23 cellular contexts compared by ENCODE assay signal in genomic region chr17:5131146-5131715, GRCh38. TPM values are rescaled to one million over a fixed set of nuclear protein-coding genes. Genes with fewer than 3 reads are reported as not detected.
DNase-seq lines count a peak whose midpoint lies in the region; ATAC-seq, FAIRE-seq and TF ChIP-seq lines count a peak whose summit lies in the region.
"Had no signal": no experiment of that assay in that cellular context is flagged by ENCODE, and none has a peak within 500 bp of the region (broad histone marks: within the 10 kb centered on the region; RNA-seq: fewer than 3 reads in every experiment).

No MANE protein-coding gene starts in this region.

- no peak for FAIRE-seq in frontal cortex (lab: Jason Lieb, UNC)
- FAIRE-seq: GM12891, RCC 7860 had no signal

- no peak overlapping the region for H3K4me3 Mint-ChIP-seq in activated CD4-positive, alpha-beta T cell treated with anti-CD3 and anti-CD28 coated beads for 36 hours
- H3K4me3 Mint-ChIP-seq in activated CD4-positive, alpha-beta T cell treated with anti-CD3 and anti-CD28 coated beads, Interleukin-2, amount 10 ng/mL, durations not matched to agents 7 days and 5 days, result no peak overlapping the region
- H3K4me3 Mint-ChIP-seq in activated T-helper 2 cell treated with anti-CD3 and anti-CD28 coated beads, Interferon-gamma antibody, Interleukin-2, Interleukin-4, amounts not matched to agents 10 μg/mL and 5 μg/mL and 100 μg/mL, durations not matched to agents 14 hours and 24 hours and 36 hours (ENCODE audit: low read depth), result no peak overlapping the region
- H3K4me3 Mint-ChIP-seq in osteocyte (ENCODE audit: unreplicated experiment), result no peak overlapping the region
- H3K4me3 Mint-ChIP-seq: B cell had no signal

- ATAC-seq in activated CD4-positive, alpha-beta T cell treated with anti-CD3 and anti-CD28 coated beads for 36 hours, result no peak

- no peaks in the 10 kb centered on the region for H3K9me3 Mint-ChIP-seq in activated CD4-positive, alpha-beta T cell treated with anti-CD3 and anti-CD28 coated beads for 36 hours (ENCODE audit: low read depth)
- no peaks in the 10 kb centered on the region for H3K9me3 Mint-ChIP-seq in activated CD4-positive, alpha-beta T cell treated with anti-CD3 and anti-CD28 coated beads, Interleukin-2, amount 10 ng/mL, durations not matched to agents 7 days and 5 days
- H3K9me3 Mint-ChIP-seq in activated T-helper 2 cell treated with anti-CD3 and anti-CD28 coated beads, Interferon-gamma antibody, Interleukin-2, Interleukin-4, amounts not matched to agents 10 μg/mL and 5 μg/mL and 100 μg/mL, durations not matched to agents 14 hours and 24 hours and 36 hours, result no peaks in the 10 kb centered on the region
- no peaks in the 10 kb centered on the region for H3K9me3 Mint-ChIP-seq in osteocyte (ENCODE audit: unreplicated experiment)

- H3K4me1 Mint-ChIP-seq in activated CD4-positive, alpha-beta T cell treated with anti-CD3 and anti-CD28 coated beads for 36 hours, result no peaks in the 10 kb centered on the region
- no peaks in the 10 kb centered on the region for H3K4me1 Mint-ChIP-seq in activated CD4-positive, alpha-beta T cell treated with anti-CD3 and anti-CD28 coated beads, Interleukin-2, amount 10 ng/mL, durations not matched to agents 7 days and 5 days
- no peaks in the 10 kb centered on the region for H3K4me1 Mint-ChIP-seq in activated T-helper 2 cell treated with anti-CD3 and anti-CD28 coated beads, Interferon-gamma antibody, Interleukin-2, Interleukin-4, amounts not matched to agents 10 μg/mL and 5 μg/mL and 100 μg/mL, durations not matched to agents 14 hours and 24 hours and 36 hours (ENCODE audit: low read depth)
- H3K4me1 Mint-ChIP-seq in osteocyte (ENCODE audit: unreplicated experiment), result no peaks in the 10 kb centered on the region
- H3K4me1 Mint-ChIP-seq: B cell had no signal

- no peak for TF ChIP-seq CTCF in osteocyte (IDR thresholded peaks at IDR 0.05)

- no peak overlapping the region for H3K27ac Mint-ChIP-seq in activated CD4-positive, alpha-beta T cell treated with anti-CD3 and anti-CD28 coated beads for 36 hours
- H3K27ac Mint-ChIP-seq in activated CD4-positive, alpha-beta T cell treated with anti-CD3 and anti-CD28 coated beads, Interleukin-2, amount 10 ng/mL, durations not matched to agents 7 days and 5 days, result no peak overlapping the region
- H3K27ac Mint-ChIP-seq in activated T-helper 2 cell treated with anti-CD3 and anti-CD28 coated beads, Interferon-gamma antibody, Interleukin-2, Interleukin-4, amounts not matched to agents 10 μg/mL and 5 μg/mL and 100 μg/mL, durations not matched to agents 14 hours and 24 hours and 36 hours, result no peak overlapping the region
- H3K27ac Mint-ChIP-seq in osteocyte (ENCODE audit: unreplicated experiment), result no peak overlapping the region
- H3K27ac Mint-ChIP-seq: B cell had no signal

- intact Hi-C loops in activated CD4-positive, alpha-beta T cell treated with anti-CD3 and anti-CD28 coated beads for 36 hours (cut with DNase I, micrococcal nuclease), result no loop called here
- intact Hi-C loops in activated T-helper 2 cell treated with anti-CD3 and anti-CD28 coated beads, Interferon-gamma antibody, Interleukin-2, Interleukin-4, amounts not matched to agents 10 μg/mL and 5 μg/mL and 100 μg/mL, durations not matched to agents 14 hours and 24 hours and 36 hours (cut with micrococcal nuclease), result no loop called here

- CTCF ChIA-PET in activated CD4-positive, alpha-beta T cell treated with anti-CD3 and anti-CD28 coated beads for 36 hours (lab: Charles Lee), result no interaction called here
- CTCF ChIA-PET in activated CD4-positive, alpha-beta T cell treated with anti-CD3 and anti-CD28 coated beads, Interleukin-2, amount 10 ng/mL, durations not matched to agents 7 days and 5 days (lab: Charles Lee), result no interaction called here

- H3K36me3 Mint-ChIP-seq in activated CD4-positive, alpha-beta T cell treated with anti-CD3 and anti-CD28 coated beads for 36 hours (ENCODE audit: low read depth), result no peaks in the 10 kb centered on the region
- no peaks in the 10 kb centered on the region for H3K36me3 Mint-ChIP-seq in activated CD4-positive, alpha-beta T cell treated with anti-CD3 and anti-CD28 coated beads, Interleukin-2, amount 10 ng/mL, durations not matched to agents 7 days and 5 days (ENCODE audit: low read depth)
- H3K36me3 Mint-ChIP-seq in activated T-helper 2 cell treated with anti-CD3 and anti-CD28 coated beads, Interferon-gamma antibody, Interleukin-2, Interleukin-4, amounts not matched to agents 10 μg/mL and 5 μg/mL and 100 μg/mL, durations not matched to agents 14 hours and 24 hours and 36 hours (ENCODE audit: low read depth), result no peaks in the 10 kb centered on the region
- no peaks in the 10 kb centered on the region for H3K36me3 Mint-ChIP-seq in osteocyte (ENCODE audit: unreplicated experiment)

- POLR2A ChIA-PET in activated CD4-positive, alpha-beta T cell treated with anti-CD3 and anti-CD28 coated beads for 36 hours (lab: Charles Lee), result no interaction called here
- POLR2A ChIA-PET in activated CD4-positive, alpha-beta T cell treated with anti-CD3 and anti-CD28 coated beads, Interleukin-2, amount 10 ng/mL, durations not matched to agents 7 days and 5 days (lab: Charles Lee), result no interaction called here

- DNase-seq in activated CD4-positive, alpha-beta T cell treated with anti-CD3 and anti-CD28 coated beads for 36 hours, result peak; percentile 1
- DNase-seq in activated CD4-positive, alpha-beta T cell treated with anti-CD3 and anti-CD28 coated beads, Interleukin-2, amount 10 ng/mL, durations not matched to agents 7 days and 5 days, result no peak
- peak; percentile 5 for DNase-seq in activated T-helper 2 cell treated with anti-CD3 and anti-CD28 coated beads, Interferon-gamma antibody, Interleukin-2, Interleukin-4, amounts not matched to agents 10 μg/mL and 5 μg/mL and 100 μg/mL, durations not matched to agents 14 hours and 24 hours and 36 hours (ENCODE audit: low spot score)
- DNase-seq in islet precursor cell (peak; percentile 44), osteocyte (ENCODE audit: extremely low spot score, unreplicated experiment) (peak; percentile 73), frontal cortex (ENCODE audit: low spot score in 2 of 2) (no peak), nucleus accumbens (lab: John Stamatoyannopoulos, UW) (no peak)
- DNase-seq in activated effector memory CD4-positive, alpha-beta T cell treated with Interleukin-2 at 50 U/mL for 16 hours, result no peak
- DNase-seq: Calu3, DMS79 treated with DMSO at 0.1 percent for 48 hours, GF-D8, NCI-H1092, NCI-H1417 treated with DMSO at 0.1 percent for 48 hours, NCI-H1694 treated with DMSO at 0.1 percent for 48 hours, NCI-H2081 treated with DMSO at 0.1 percent for 48 hours, NCI-H2171 treated with DMSO at 0.1 percent for 48 hours, NCI-H345, NCI-H510A treated with DMSO at 0.1 percent for 48 hours, SIG-M5 had no signal

- peaks cover 6% of the 10 kb centered on the region for H3K27me3 Mint-ChIP-seq in activated CD4-positive, alpha-beta T cell treated with anti-CD3 and anti-CD28 coated beads for 36 hours
- H3K27me3 Mint-ChIP-seq in activated CD4-positive, alpha-beta T cell treated with anti-CD3 and anti-CD28 coated beads, Interleukin-2, amount 10 ng/mL, durations not matched to agents 7 days and 5 days, result no peaks in the 10 kb centered on the region
- no peaks in the 10 kb centered on the region for H3K27me3 Mint-ChIP-seq in activated T-helper 2 cell treated with anti-CD3 and anti-CD28 coated beads, Interferon-gamma antibody, Interleukin-2, Interleukin-4, amounts not matched to agents 10 μg/mL and 5 μg/mL and 100 μg/mL, durations not matched to agents 14 hours and 24 hours and 36 hours (ENCODE audit: low read depth)
- H3K27me3 Mint-ChIP-seq in osteocyte (ENCODE audit: unreplicated experiment), result peaks cover 2% of the 10 kb centered on the region

RNA-seq across cellular contexts. Expression of gene USP6, which starts 15.4 kb away (rescaled TPM):
- total RNA-seq in activated CD4-positive, alpha-beta T cell treated with anti-CD3 and anti-CD28 coated beads for 36 hours, result under 1 TPM in 1 of 2 experiments, not detected in 1; 0.07 TPM
- under 1 TPM; 0.05 to 0.06 TPM for total RNA-seq in activated CD4-positive, alpha-beta T cell treated with anti-CD3 and anti-CD28 coated beads, Interleukin-2, amount 10 ng/mL, durations not matched to agents 7 days and 5 days
- 0.07 TPM in 1 of 2 replicates, not detected in the other for total RNA-seq in activated T-helper 2 cell treated with anti-CD3 and anti-CD28 coated beads, Interferon-gamma antibody, Interleukin-2, Interleukin-4, amounts not matched to agents 10 μg/mL and 5 μg/mL and 100 μg/mL, durations not matched to agents 14 hours and 24 hours and 36 hours
- 0.13 and 0.16 TPM in 2 replicates for total RNA-seq in osteocyte
- total RNA-seq in frontal cortex, result under 0.01 TPM
- total RNA-seq: Calu3, HT-29 had no signal

RNA-seq across cellular contexts. Expression of gene ZNF232, which starts 19.6 kb away (rescaled TPM):
- 10 to 100 TPM; 16.1 to 16.2 TPM for total RNA-seq in activated CD4-positive, alpha-beta T cell treated with anti-CD3 and anti-CD28 coated beads for 36 hours
- total RNA-seq in activated CD4-positive, alpha-beta T cell treated with anti-CD3 and anti-CD28 coated beads, Interleukin-2, amount 10 ng/mL, durations not matched to agents 7 days and 5 days, result 10 to 100 TPM in 1 of 2 experiments, 1 to 10 TPM in 1; 9.3 to 12.0 TPM
- total RNA-seq in activated T-helper 2 cell treated with anti-CD3 and anti-CD28 coated beads, Interferon-gamma antibody, Interleukin-2, Interleukin-4, amounts not matched to agents 10 μg/mL and 5 μg/mL and 100 μg/mL, durations not matched to agents 14 hours and 24 hours and 36 hours, result 12.4 and 16.5 TPM in 2 replicates
- total RNA-seq in osteocyte (7.9 and 8.5 TPM in 2 replicates), frontal cortex (17.1 TPM)

RNA-seq across cellular contexts. Expression of gene ZFP3, which starts 53.0 kb away (rescaled TPM):
- 1 to 10 TPM; 2.2 to 2.8 TPM for total RNA-seq in activated CD4-positive, alpha-beta T cell treated with anti-CD3 and anti-CD28 coated beads for 36 hours
- 1 to 10 TPM; 6.5 to 7.5 TPM for total RNA-seq in activated CD4-positive, alpha-beta T cell treated with anti-CD3 and anti-CD28 coated beads, Interleukin-2, amount 10 ng/mL, durations not matched to agents 7 days and 5 days
- 1.4 and 1.9 TPM in 2 replicates for total RNA-seq in activated T-helper 2 cell treated with anti-CD3 and anti-CD28 coated beads, Interferon-gamma antibody, Interleukin-2, Interleukin-4, amounts not matched to agents 10 μg/mL and 5 μg/mL and 100 μg/mL, durations not matched to agents 14 hours and 24 hours and 36 hours
- total RNA-seq in osteocyte, result 0.78 and 0.86 TPM in 2 replicates
- 9.4 TPM for total RNA-seq in frontal cortex
- total RNA-seq: Calu3 had no signal

Comparison
In these comparisons a context has a peak if more than half of its experiments do, and no peak if none do; other contexts are left out.
1. DNase-seq: peak in activated CD4-positive, alpha-beta T cell treated with anti-CD3 and anti-CD28 coated beads for 36 hours (single experiment), activated T-helper 2 cell treated with anti-CD3 and anti-CD28 coated beads, Interferon-gamma antibody, Interleukin-2, Interleukin-4, amounts not matched to agents 10 μg/mL and 5 μg/mL and 100 μg/mL, durations not matched to agents 14 hours and 24 hours and 36 hours (single experiment), islet precursor cell (single experiment) and osteocyte (single experiment); none in activated CD4-positive, alpha-beta T cell treated with anti-CD3 and anti-CD28 coated beads, Interleukin-2, amount 10 ng/mL, durations not matched to agents 7 days and 5 days (single experiment), frontal cortex (0 of 2), activated effector memory CD4-positive, alpha-beta T cell treated with Interleukin-2 at 50 U/mL for 16 hours (single experiment) and nucleus accumbens (0 of 56).